Comparison of ENCODE assay signal across 16 cellular contexts in genomic region chr4:105710678-105711077, GRCh38. TPM values are rescaled to one million over a fixed set of nuclear protein-coding genes. Genes with fewer than 3 reads are reported as not detected.
DNase-seq lines count a peak whose midpoint lies in the region; ATAC-seq and TF ChIP-seq lines count a peak whose summit lies in the region.
"Had no signal": no experiment of that assay in that cellular context is flagged by ENCODE, and none has a peak within 500 bp of the region (broad histone marks: within the 10 kb centered on the region; RNA-seq: fewer than 3 reads in every experiment).

No MANE protein-coding gene starts in this region.

- peaks cover 21% of the 10 kb centered on the region for H3K4me1 Mint-ChIP-seq in stimulated activated effector memory CD8-positive, alpha-beta T cell treated with anti-CD3 and anti-CD28 coated beads, Interleukin-12 subunit alpha, Interleukin-12 subunit beta, amount 100 ng/mL, for 72 hours
- peaks cover 30% of the 10 kb centered on the region for H3K4me1 Mint-ChIP-seq in CD14-positive monocyte
- H3K4me1 Mint-ChIP-seq in activated T-cell treated with anti-CD3 and anti-CD28 coated beads, Interleukin-2, amount 50 U/mL, for 72 hours (ENCODE audit: low read depth), result peaks cover 23% of the 10 kb centered on the region

- H3K27me3 ChIP-seq in WERI-Rb-1 (ENCODE audit: insufficient read depth, low read depth, severe bottlenecking), result no peaks in the 10 kb centered on the region
- H3K27me3 ChIP-seq: SJSA1 had no signal

- no peak overlapping the region for H3K27ac Mint-ChIP-seq in stimulated activated effector memory CD8-positive, alpha-beta T cell treated with anti-CD3 and anti-CD28 coated beads, Interleukin-12 subunit alpha, Interleukin-12 subunit beta, amount 100 ng/mL, for 72 hours
- H3K27ac Mint-ChIP-seq in CD14-positive monocyte, result no peak overlapping the region
- H3K27ac Mint-ChIP-seq in activated T-cell treated with anti-CD3 and anti-CD28 coated beads, Interleukin-2, amount 50 U/mL, for 72 hours, result no peak overlapping the region
- H3K27ac Mint-ChIP-seq: activated T-helper 1 cell treated with anti-CD3 and anti-CD28 coated beads, Interleukin-12 subunit alpha, Interleukin-12 subunit beta, Interleukin-2, Interleukin-4 antibody, amounts not matched to agents 30 ng/mL and 10 ng/mL and 1 ng/mL, durations not matched to agents 14 hours and 24 hours and 36 hours; CD8-positive, alpha-beta memory T cell; progenitor cell of endocrine pancreas had no signal

- H3K4me3 Mint-ChIP-seq in stimulated activated effector memory CD8-positive, alpha-beta T cell treated with anti-CD3 and anti-CD28 coated beads, Interleukin-12 subunit alpha, Interleukin-12 subunit beta, amount 100 ng/mL, for 72 hours, result no peak overlapping the region
- H3K4me3 Mint-ChIP-seq in CD14-positive monocyte, result no peak overlapping the region
- no peak overlapping the region for H3K4me3 Mint-ChIP-seq in activated T-cell treated with anti-CD3 and anti-CD28 coated beads, Interleukin-2, amount 50 U/mL, for 72 hours
- H3K4me3 Mint-ChIP-seq: activated T-helper 1 cell treated with anti-CD3 and anti-CD28 coated beads, Interleukin-12 subunit alpha, Interleukin-12 subunit beta, Interleukin-2, Interleukin-4 antibody, amounts not matched to agents 30 ng/mL and 10 ng/mL and 1 ng/mL, durations not matched to agents 14 hours and 24 hours and 36 hours had no signal

- no peaks in the 10 kb centered on the region for H3K36me3 Mint-ChIP-seq in stimulated activated effector memory CD8-positive, alpha-beta T cell treated with anti-CD3 and anti-CD28 coated beads, Interleukin-12 subunit alpha, Interleukin-12 subunit beta, amount 100 ng/mL, for 72 hours
- no peaks in the 10 kb centered on the region for H3K36me3 Mint-ChIP-seq in CD14-positive monocyte
- peaks cover 3 to 6% of the 10 kb centered on the region in 2 donors for H3K36me3 Mint-ChIP-seq in activated T-cell treated with anti-CD3 and anti-CD28 coated beads, Interleukin-2, amount 50 U/mL, for 72 hours (ENCODE audit: insufficient read depth in 2 of 2)

- no peaks in the 10 kb centered on the region for H3K9me3 Mint-ChIP-seq in stimulated activated effector memory CD8-positive, alpha-beta T cell treated with anti-CD3 and anti-CD28 coated beads, Interleukin-12 subunit alpha, Interleukin-12 subunit beta, amount 100 ng/mL, for 72 hours
- no peaks in the 10 kb centered on the region for H3K9me3 Mint-ChIP-seq in CD14-positive monocyte
- H3K9me3 Mint-ChIP-seq in activated T-cell treated with anti-CD3 and anti-CD28 coated beads, Interleukin-2, amount 50 U/mL, for 72 hours, result peaks cover 0 to 2% of the 10 kb centered on the region in 2 donors
- H3K9me3 Mint-ChIP-seq: activated T-helper 1 cell treated with anti-CD3 and anti-CD28 coated beads, Interleukin-12 subunit alpha, Interleukin-12 subunit beta, Interleukin-2, Interleukin-4 antibody, amounts not matched to agents 30 ng/mL and 10 ng/mL and 1 ng/mL, durations not matched to agents 14 hours and 24 hours and 36 hours; CD8-positive, alpha-beta memory T cell had no signal

- peaks cover 2% of the 10 kb centered on the region for H3K36me3 ChIP-seq in WERI-Rb-1

- peak overlapping the region; percentile 95 for H3K27ac ChIP-seq in WERI-Rb-1
- H3K27ac ChIP-seq: SJSA1 had no signal

- no peak for ATAC-seq in stimulated activated effector memory CD8-positive, alpha-beta T cell treated with anti-CD3 and anti-CD28 coated beads, Interleukin-12 subunit alpha, Interleukin-12 subunit beta, amount 100 ng/mL, for 72 hours
- no peak for ATAC-seq in activated T-cell treated with anti-CD3 and anti-CD28 coated beads, Interleukin-2, amount 50 U/mL, for 72 hours (replicated peaks in 1 of 2)
- ATAC-seq: stimulated activated naive CD8-positive, alpha-beta T cell treated with anti-CD3 and anti-CD28 coated beads, Interleukin-15, Interleukin-2, amounts not matched to agents 100 U/mL and 50 U/mL, for 24 hours had no signal

- no peaks in the 10 kb centered on the region for H3K27me3 Mint-ChIP-seq in CD14-positive monocyte (ENCODE audit: low read depth in 3 of 3)
- H3K27me3 Mint-ChIP-seq in activated T-cell treated with anti-CD3 and anti-CD28 coated beads, Interleukin-2, amount 50 U/mL, for 72 hours (ENCODE audit: low read depth), result no peaks in the 10 kb centered on the region
- H3K27me3 Mint-ChIP-seq: CD8-positive, alpha-beta memory T cell; progenitor cell of endocrine pancreas had no signal

- H3K9me3 ChIP-seq in WERI-Rb-1 (ENCODE audit: severe bottlenecking), result no peaks in the 10 kb centered on the region
- H3K9me3 ChIP-seq: SJSA1 had no signal

- TF ChIP-seq CTCF in WERI-Rb-1 (IDR thresholded peaks at IDR 0.05; ENCODE audit: low read depth, low read length) (no peak), CD14-positive monocyte (IDR thresholded peaks at IDR 0.05) (no peak)

- intact Hi-C loops in CD14-positive monocyte (cut with micrococcal nuclease), result no loop called here

- DNase-seq in Daoy (ENCODE audit: low read depth), result peak; percentile 6
- DNase-seq in NCI-H1048 (lab: John Stamatoyannopoulos, UW), result peak; percentile 68
- peak; percentile 39 for DNase-seq in WERI-Rb-1
- peak; percentile 68 for DNase-seq in myocyte (ENCODE audit: low read depth)
- DNase-seq in GDM1 (lab: John Stamatoyannopoulos, UW), result no peak
- DNase-seq in stimulated activated effector memory CD8-positive, alpha-beta T cell treated with anti-CD3 and anti-CD28 coated beads, Interleukin-12 subunit alpha, Interleukin-12 subunit beta, amount 100 ng/mL, for 72 hours (ENCODE audit: low spot score in 2 of 2), result no peak
- DNase-seq in CD14-positive monocyte (ENCODE audit: low spot score), result no peak
- DNase-seq in activated T-cell treated with anti-CD3 and anti-CD28 coated beads, Interleukin-2, amount 50 U/mL, for 72 hours, result no peak
- DNase-seq: CD8-positive, alpha-beta memory T cell; NCI-H345; stimulated activated CD4-positive, alpha-beta T cell treated with anti-CD3 and anti-CD28 coated beads, Interleukin-4, amount 100 ng/mL, for 24 hours; stimulated activated naive CD8-positive, alpha-beta T cell treated with anti-CD3 and anti-CD28 coated beads, Interleukin-15, Interleukin-2, amounts not matched to agents 100 U/mL and 50 U/mL, for 24 hours had no signal

- peak overlapping the region; percentile 94 for H3K4me3 ChIP-seq in WERI-Rb-1 (ENCODE audit: low read depth, low read length)
- H3K4me3 ChIP-seq: lung, SJSA1 had no signal

RNA-seq across cellular contexts. Expression of gene GSTCD, which starts 2.1 kb away (rescaled TPM):
- 7.1 and 11.3 TPM in 2 replicates for total RNA-seq in Daoy (2014; rRNA removed; shearing (Covaris generic))
- total RNA-seq in myocyte, result 10.5 and 12.7 TPM in 2 replicates
- polyA plus RNA-seq in myocyte (2012), result 4.2 TPM
- polyA plus RNA-seq in CD14-positive monocyte, result 1 to 10 TPM in 1 of 2 donors, under 1 TPM in 1; 0.93 to 1.5 TPM
- 10 to 100 TPM; 14.7 to 14.8 TPM for total RNA-seq in activated T-cell treated with anti-CD3 and anti-CD28 coated beads, Interleukin-2, amount 50 U/mL, for 72 hours

RNA-seq across cellular contexts. Expression of gene INTS12, which starts 2.2 kb away (rescaled TPM):
- 7.1 and 11.0 TPM in 2 replicates for total RNA-seq in Daoy (2014; rRNA removed; shearing (Covaris generic))
- total RNA-seq in myocyte, result 28.8 and 28.9 TPM in 2 replicates
- polyA plus RNA-seq in myocyte (2012), result 26.4 TPM
- 10 to 100 TPM; 18.1 to 22.9 TPM for polyA plus RNA-seq in CD14-positive monocyte
- 10 to 100 TPM; 21.4 to 23.3 TPM for total RNA-seq in activated T-cell treated with anti-CD3 and anti-CD28 coated beads, Interleukin-2, amount 50 U/mL, for 72 hours

Comparison
In these comparisons a context has a peak if more than half of its experiments do, and no peak if none do; other contexts are left out.
1. DNase-seq: peak in Daoy (single experiment), NCI-H1048 (single experiment), WERI-Rb-1 (single experiment) and myocyte (single experiment); none in GDM1 (single experiment), stimulated activated effector memory CD8-positive, alpha-beta T cell treated with anti-CD3 and anti-CD28 coated beads, Interleukin-12 subunit alpha, Interleukin-12 subunit beta, amount 100 ng/mL, for 72 hours (0 of 2), CD14-positive monocyte (single experiment) and activated T-cell treated with anti-CD3 and anti-CD28 coated beads, Interleukin-2, amount 50 U/mL, for 72 hours (0 of 2).